ENCODE assay signal across 10 cellular contexts in genomic region chr12:46368684-46369083, GRCh38. TPM values are rescaled to one million over a fixed set of nuclear protein-coding genes. Genes with fewer than 3 reads are reported as not detected.
A peak's percentile ranks its signal among the peaks of the same experiment; 100 is the strongest.
DNase-seq lines count a peak whose midpoint lies in the region; ATAC-seq and TF ChIP-seq lines count a peak whose summit lies in the region.
"Had no signal": no experiment of that assay in that cellular context is flagged by ENCODE, and none has a peak within 500 bp of the region (broad histone marks: within the 10 kb centered on the region; RNA-seq: fewer than 3 reads in every experiment).

No MANE protein-coding gene starts in this region.

- H3K36me3 ChIP-seq in gastroesophageal sphincter, result peaks cover 36 to 75% of the 10 kb centered on the region in 2 donors
- H3K36me3 ChIP-seq in trophoblast cell (ENCODE audit: control insufficient read depth in 1 of 2, insufficient read depth in 2 of 2, low read length in 2 of 2), result peaks cover 12 to 33% of the 10 kb centered on the region in 2 experiments

- no peak overlapping the region for H4K5ac ChIP-seq in H9 (ENCODE audit: insufficient read length, low read depth, low read length)

- peak overlapping the region; percentile 97 to 99 for H3K4me3 Mint-ChIP-seq in H9
- H3K4me3 Mint-ChIP-seq in activated T-helper 17 cell treated with anti-CD3 and anti-CD28 coated beads, Interleukin-2, amount 50 U/mL, for 72 hours, result peak overlapping the region; percentile 95

- no peak overlapping the region for H2BK120ac ChIP-seq in H9 (ENCODE audit: low read depth, low read length, poor library complexity, severe bottlenecking)
- H2BK120ac ChIP-seq in trophoblast cell (ENCODE audit: insufficient read depth, low read length, poor library complexity), result no peak overlapping the region

- H3K4me3 ChIP-seq in gastroesophageal sphincter (peak overlapping the region; percentile 67 to 93), skin epidermis (peak overlapping the region; percentile 87 to 98 (median 96)), trophoblast cell (ENCODE audit: low read depth, low read length) (no peak overlapping the region)

- H3K14ac ChIP-seq in H9 (ENCODE audit: insufficient read depth, low read length), result no peak overlapping the region
- no peak overlapping the region for H3K14ac ChIP-seq in trophoblast cell (ENCODE audit: low read length)

- no peak for TF ChIP-seq POLR2A in gastroesophageal sphincter (IDR thresholded peaks at IDR 0.05)

- no peaks in the 10 kb centered on the region for H3K9me3 ChIP-seq in H9 (ENCODE audit: control insufficient read depth, low read depth, low read length)
- H3K9me3 ChIP-seq in gastroesophageal sphincter, result no peaks in the 10 kb centered on the region
- H3K9me3 ChIP-seq in trophoblast cell (ENCODE audit: insufficient read depth, low read depth, low read length), result no peaks in the 10 kb centered on the region
- H3K9me3 ChIP-seq: thyroid gland had no signal

- H3K79me1 ChIP-seq in H9 (ENCODE audit: insufficient read depth, low read depth, low read length, poor library complexity, severe bottlenecking) (peaks cover 4% of the 10 kb centered on the region), trophoblast cell (ENCODE audit: low read length) (peaks cover 19% of the 10 kb centered on the region)

- no peaks in the 10 kb centered on the region for H3K27me3 ChIP-seq in H9 (ENCODE audit: insufficient read depth, low read length)
- no peaks in the 10 kb centered on the region for H3K27me3 ChIP-seq in gastroesophageal sphincter
- no peaks in the 10 kb centered on the region for H3K27me3 ChIP-seq in trophoblast cell (ENCODE audit: insufficient read depth, low read length)
- H3K27me3 ChIP-seq: thyroid gland had no signal

- no peak overlapping the region for H3K56ac ChIP-seq in H9 (ENCODE audit: insufficient read length, low read depth, low read length)

- H4K8ac ChIP-seq in H9 (replicated peaks; ENCODE audit: insufficient read length, low read depth, low read length) (no peak overlapping the region), trophoblast cell (ENCODE audit: low read depth, low read length) (no peak overlapping the region)

- no peaks in the 10 kb centered on the region for H3K4me1 ChIP-seq in H9 (ENCODE audit: insufficient read depth, low read length)
- peaks cover 28 to 73% (median 45%) of the 10 kb centered on the region in 3 donors for H3K4me1 ChIP-seq in gastroesophageal sphincter
- H3K4me1 ChIP-seq in trophoblast cell (ENCODE audit: control insufficient read depth in 1 of 2, insufficient read depth in 2 of 2, low read length in 2 of 2), result peaks cover 1 to 3% of the 10 kb centered on the region in 2 experiments

- no peak overlapping the region for H3K18ac ChIP-seq in H9 (ENCODE audit: insufficient read length, low read depth, low read length)
- no peak overlapping the region for H3K18ac ChIP-seq in trophoblast cell (ENCODE audit: low read length)

- TF ChIP-seq EP300 in gastroesophageal sphincter (IDR thresholded peaks at IDR 0.05), result no peak

- peak overlapping the region; percentile 47 for H3K4me2 ChIP-seq in H9 (ENCODE audit: insufficient read depth, insufficient read length, low read length)
- H3K4me2 ChIP-seq in trophoblast cell (ENCODE audit: low read length), result no peak overlapping the region

- H3K23ac ChIP-seq in H9 (ENCODE audit: insufficient read length, low read depth, low read length) (no peak overlapping the region), trophoblast cell (ENCODE audit: low read length) (no peak overlapping the region)

- WGBS in H9 (ENCODE audit: extremely low coverage, insufficient read length, low lambda C conversion rate), result no CpG with 5 or more reads among the region's 1 CpG
- 26 to 31% methylated on average over 1 of the region's 1 CpG for WGBS in gastroesophageal sphincter (ENCODE audit: low coverage in 1 of 2), 2 donors
- no CpG with 5 or more reads among the region's 1 CpG for WGBS in trophoblast cell (ENCODE audit: extremely low coverage, insufficient coverage, insufficient read length)

- H3K4ac ChIP-seq in H9 (ENCODE audit: low read depth, low read length), result no peak overlapping the region
- no peak overlapping the region for H3K4ac ChIP-seq in trophoblast cell (ENCODE audit: low read depth, low read length)

- H2AFZ ChIP-seq in H9 (ENCODE audit: low read length), result no peak overlapping the region
- H2AFZ ChIP-seq in trophoblast cell (ENCODE audit: insufficient read depth, low read length, poor library complexity), result no peak overlapping the region

- no peak overlapping the region for H4K12ac ChIP-seq in trophoblast cell (ENCODE audit: low read depth, low read length)

- ATAC-seq in activated T-helper 17 cell treated with anti-CD3 and anti-CD28 coated beads, Interleukin-2, amount 50 U/mL, for 72 hours (replicated peaks), result no peak
- ATAC-seq in gastroesophageal sphincter (no peak), HG03521 (IDR thresholded peaks at IDR 0.05; ENCODE audit: unreplicated experiment) (no peak)

- H3K9me3 Mint-ChIP-seq in H9, result peaks cover 5 to 8% of the 10 kb centered on the region in 2 experiments; a peak in 4 of 5 replicates
- H3K9me3 Mint-ChIP-seq in activated T-helper 17 cell treated with anti-CD3 and anti-CD28 coated beads, Interleukin-2, amount 50 U/mL, for 72 hours, result no peaks in the 10 kb centered on the region

- H3K27ac ChIP-seq in H9 (ENCODE audit: insufficient read length, low read depth, low read length) (no peak overlapping the region), gastroesophageal sphincter (peak overlapping the region in 2 of 4 donors; percentile 99 to 100), skin epidermis (peak overlapping the region in 8 of 21 experiments; percentile 26 to 99 (median 49)), trophoblast cell (ENCODE audit: low read depth, low read length) (no peak overlapping the region)

- H2AK5ac ChIP-seq in H9 (ENCODE audit: insufficient read length, low read length), result no peak overlapping the region
- H2AK5ac ChIP-seq in trophoblast cell (ENCODE audit: low read length), result no peak overlapping the region

- H4K91ac ChIP-seq in H9 (ENCODE audit: insufficient read length, low read depth, low read length), result no peak overlapping the region
- no peak overlapping the region for H4K91ac ChIP-seq in trophoblast cell (ENCODE audit: low read depth, low read length)

- DNase-seq in H9 (no peak), trophoblast cell (no peak), NCI-H524 treated with DMSO at 0.1 percent for 48 hours (lab: John Stamatoyannopoulos, UW) (no peak), NCI-H446 (lab: John Stamatoyannopoulos, UW) (no peak)
- DNase-seq: NCI-H774, thyroid gland had no signal

- no peak overlapping the region for H3T11ph ChIP-seq in H9 (ENCODE audit: low read length)

- no peak overlapping the region for H2BK12ac ChIP-seq in H9 (ENCODE audit: insufficient read length, low read depth, low read length)
- H2BK12ac ChIP-seq in trophoblast cell (ENCODE audit: low read length), result no peak overlapping the region

- no peak overlapping the region for H3K27ac Mint-ChIP-seq in H9
- peak overlapping the region; percentile 80 for H3K27ac Mint-ChIP-seq in activated T-helper 17 cell treated with anti-CD3 and anti-CD28 coated beads, Interleukin-2, amount 50 U/mL, for 72 hours

- H3K23me2 ChIP-seq in H9 (ENCODE audit: insufficient read length, low read depth, low read length, poor library complexity, severe bottlenecking), result peaks cover 7% of the 10 kb centered on the region

- H2BK5ac ChIP-seq in H9 (ENCODE audit: insufficient read length, low read length), result no peak overlapping the region
- H2BK5ac ChIP-seq in trophoblast cell (ENCODE audit: low read depth, low read length, poor library complexity), result no peak overlapping the region

- no peak overlapping the region for H2BK20ac ChIP-seq in H9 (ENCODE audit: low read depth, low read length, poor library complexity, severe bottlenecking)

- H3K9ac ChIP-seq in H9 (ENCODE audit: extremely low read depth, insufficient read length, low read length), result peak overlapping the region; percentile 1
- H3K9ac ChIP-seq in trophoblast cell (ENCODE audit: low read length), result no peak overlapping the region

- peaks cover 2% of the 10 kb centered on the region for H4K20me1 ChIP-seq in H9 (ENCODE audit: control insufficient read depth, insufficient read depth, insufficient read length)

- no peak for TF ChIP-seq CTCF in H9 (conservative IDR thresholded peaks at IDR 0.05)
- no peak for TF ChIP-seq CTCF in gastroesophageal sphincter (IDR thresholded peaks at IDR 0.05)

- no peak overlapping the region for H2BK15ac ChIP-seq in H9 (ENCODE audit: low read depth, low read length)

- peaks cover 21% of the 10 kb centered on the region; the same call in 1 of the 2 replicates for H3K79me2 ChIP-seq in H9 (ENCODE audit: insufficient read depth, low read length)
- H3K79me2 ChIP-seq in trophoblast cell (ENCODE audit: control insufficient read depth, insufficient read depth, low read length, poor library complexity), result peaks cover 15% of the 10 kb centered on the region

- peaks cover 30 to 34% of the 10 kb centered on the region in 2 experiments for H3K4me1 Mint-ChIP-seq in H9
- H3K4me1 Mint-ChIP-seq in activated T-helper 17 cell treated with anti-CD3 and anti-CD28 coated beads, Interleukin-2, amount 50 U/mL, for 72 hours, result peaks cover 34% of the 10 kb centered on the region

- peaks cover 73 to 84% (median 77%) of the 10 kb centered on the region in 3 experiments for H3K36me3 Mint-ChIP-seq in H9 (ENCODE audit: insufficient read depth in 1 of 3, low read depth in 3 of 3)
- peaks cover 95% of the 10 kb centered on the region for H3K36me3 Mint-ChIP-seq in activated T-helper 17 cell treated with anti-CD3 and anti-CD28 coated beads, Interleukin-2, amount 50 U/mL, for 72 hours (ENCODE audit: low read depth)

- H3K27me3 Mint-ChIP-seq in H9 (ENCODE audit: low read depth), result peaks cover 2% of the 10 kb centered on the region; the same call in 1 of the 2 replicates
- H3K27me3 Mint-ChIP-seq in activated T-helper 17 cell treated with anti-CD3 and anti-CD28 coated beads, Interleukin-2, amount 50 U/mL, for 72 hours, result no peaks in the 10 kb centered on the region

RNA-seq across cellular contexts. Expression of gene SLC38A2, which starts 3.9 kb away (rescaled TPM):
- 421 and 453 TPM in 2 replicates for total RNA-seq in H9 (2021)
- 100 to 1,000 TPM; 203 to 206 TPM for total RNA-seq in activated T-helper 17 cell treated with anti-CD3 and anti-CD28 coated beads, Interleukin-2, amount 50 U/mL, for 72 hours
- 100 to 1,000 TPM; 175 to 271 (median 263) TPM for total RNA-seq in gastroesophageal sphincter
- 849 and 857 TPM in 2 replicates for polyA plus RNA-seq in trophoblast cell (2013)
